9 cellular contexts compared by ENCODE assay signal in the genomic region with DNA sequence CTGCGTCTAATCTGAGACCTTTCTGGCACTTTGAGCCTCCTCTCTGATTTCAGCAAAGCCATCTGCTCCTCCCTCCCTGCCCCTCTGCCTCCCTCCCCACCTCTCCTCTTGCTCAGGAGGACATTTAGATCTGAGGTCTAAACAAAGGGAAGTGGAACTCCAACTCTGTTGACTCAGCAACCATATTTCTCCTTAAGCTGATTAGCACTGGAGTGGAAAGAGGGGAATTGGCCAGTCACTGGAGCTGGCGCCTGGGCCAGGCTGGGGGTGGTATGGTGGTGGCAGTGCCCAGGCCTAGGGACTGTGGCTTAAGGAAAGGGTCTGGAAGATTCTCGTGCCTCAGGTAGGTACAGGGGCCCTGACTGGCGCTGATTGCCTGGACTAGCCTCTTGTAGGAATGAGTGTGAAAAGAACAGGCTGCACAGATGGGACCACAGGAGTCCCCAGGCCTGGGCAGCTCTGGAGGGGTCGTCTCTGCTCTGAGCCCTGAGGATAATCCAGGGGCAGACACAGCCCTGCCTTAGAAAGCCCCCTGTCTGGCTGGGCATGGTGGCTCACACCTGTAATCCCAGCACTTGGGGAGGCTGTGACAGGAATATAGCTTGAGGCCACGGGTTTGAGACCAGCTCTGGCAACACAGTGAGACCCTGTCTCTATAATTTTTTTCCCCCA. TPM values are rescaled to one million over a fixed set of nuclear protein-coding genes. Genes with fewer than 3 reads are reported as not detected.
DNase-seq lines count a peak whose midpoint lies in the region; ATAC-seq and TF ChIP-seq lines count a peak whose summit lies in the region.
"Had no signal": no experiment of that assay in that cellular context is flagged by ENCODE, and none has a peak within 500 bp of the region (broad histone marks: within the 10 kb centered on the region; RNA-seq: fewer than 3 reads in every experiment).

No MANE protein-coding gene starts in this region.

- H3K27ac ChIP-seq in trophoblast cell (ENCODE audit: low read depth, low read length), result no peak overlapping the region

- peak overlapping the region; percentile 84 for H3K27ac Mint-ChIP-seq in stimulated activated naive CD8-positive, alpha-beta T cell treated with anti-CD3 and anti-CD28 coated beads, Interleukin-15, Interleukin-2, amounts not matched to agents 100 ng/mL and 50 ng/mL, for 24 hours

- H3K36me3 Mint-ChIP-seq in stimulated activated naive CD8-positive, alpha-beta T cell treated with anti-CD3 and anti-CD28 coated beads, Interleukin-15, Interleukin-2, amounts not matched to agents 100 ng/mL and 50 ng/mL, for 24 hours (ENCODE audit: low read depth), result peaks cover 60% of the 10 kb centered on the region

- no peak overlapping the region for H4K12ac ChIP-seq in trophoblast cell (ENCODE audit: low read depth, low read length)

- no peak overlapping the region for H4K91ac ChIP-seq in trophoblast cell (ENCODE audit: low read depth, low read length)

- no peak for ATAC-seq in HG02973 (IDR thresholded peaks at IDR 0.05; ENCODE audit: unreplicated experiment)

- H3K4me3 Mint-ChIP-seq in stimulated activated naive CD8-positive, alpha-beta T cell treated with anti-CD3 and anti-CD28 coated beads, Interleukin-15, Interleukin-2, amounts not matched to agents 100 ng/mL and 50 ng/mL, for 24 hours, result no peak overlapping the region

- H3K4me1 ChIP-seq in trophoblast cell (ENCODE audit: control insufficient read depth in 1 of 2, insufficient read depth in 2 of 2, low read length in 2 of 2), result no peaks in the 10 kb centered on the region

- no peaks in the 10 kb centered on the region for H3K9me3 ChIP-seq in trophoblast cell (ENCODE audit: insufficient read depth, low read depth, low read length)

- peaks cover 58% of the 10 kb centered on the region for H3K4me1 Mint-ChIP-seq in stimulated activated naive CD8-positive, alpha-beta T cell treated with anti-CD3 and anti-CD28 coated beads, Interleukin-15, Interleukin-2, amounts not matched to agents 100 ng/mL and 50 ng/mL, for 24 hours (ENCODE audit: low read depth)

- H3K27me3 ChIP-seq in trophoblast cell (ENCODE audit: insufficient read depth, low read length), result no peaks in the 10 kb centered on the region

- no peaks in the 10 kb centered on the region for H3K9me3 Mint-ChIP-seq in stimulated activated naive CD8-positive, alpha-beta T cell treated with anti-CD3 and anti-CD28 coated beads, Interleukin-15, Interleukin-2, amounts not matched to agents 100 ng/mL and 50 ng/mL, for 24 hours

- no peak overlapping the region for H4K8ac ChIP-seq in trophoblast cell (ENCODE audit: low read depth, low read length)

- H2BK12ac ChIP-seq in trophoblast cell (ENCODE audit: low read length), result no peak overlapping the region

- H3K9ac ChIP-seq in trophoblast cell (ENCODE audit: low read length), result no peak overlapping the region

- no peak overlapping the region for H3K23ac ChIP-seq in trophoblast cell (ENCODE audit: low read length)

- DNase-seq in activated T-cell treated with anti-CD3 and anti-CD28 coated beads, Interleukin-2, amount 50 U/mL, for 1 hour, result peak; percentile 40
- no peak for DNase-seq in activated T-cell treated with anti-CD3 and anti-CD28 coated beads, Interleukin-2, amount 50 U/mL, for 48 hours
- DNase-seq in OCI-M1 (lab: John Stamatoyannopoulos, UW) (peak; percentile 71), fibroblast of mammary gland (ENCODE audit: low read depth) (peak; percentile 50), HUDEP-2 (lab: John Stamatoyannopoulos, UW; ENCODE audit: unreplicated experiment in 76 of 76) (no peak), trophoblast cell (no peak)
- DNase-seq: activated CD8-positive, alpha-beta memory T cell treated with anti-CD3 and anti-CD28 coated beads for 24 hours had no signal

- H3K18ac ChIP-seq in trophoblast cell (ENCODE audit: low read length), result no peak overlapping the region

- no peaks in the 10 kb centered on the region for H3K79me2 ChIP-seq in trophoblast cell (ENCODE audit: control insufficient read depth, insufficient read depth, low read length, poor library complexity)

- H2AFZ ChIP-seq in trophoblast cell (ENCODE audit: insufficient read depth, low read length, poor library complexity), result no peak overlapping the region

- H3K27me3 Mint-ChIP-seq in stimulated activated naive CD8-positive, alpha-beta T cell treated with anti-CD3 and anti-CD28 coated beads, Interleukin-15, Interleukin-2, amounts not matched to agents 100 ng/mL and 50 ng/mL, for 24 hours, result no peaks in the 10 kb centered on the region

- H3K79me1 ChIP-seq in trophoblast cell (ENCODE audit: low read length), result no peaks in the 10 kb centered on the region

- H3K14ac ChIP-seq in trophoblast cell (ENCODE audit: low read length), result no peak overlapping the region

- H2AK5ac ChIP-seq in trophoblast cell (ENCODE audit: low read length), result no peak overlapping the region

- H3K4me3 ChIP-seq in fibroblast of mammary gland (ENCODE audit: control insufficient read depth, low read depth, low read length) (no peak overlapping the region), trophoblast cell (ENCODE audit: low read depth, low read length) (no peak overlapping the region)

- no peak for TF ChIP-seq CTCF in fibroblast of mammary gland (conservative IDR thresholded peaks at IDR 0.05; ENCODE audit: control insufficient read depth, insufficient read depth, low read depth, low read length)

- H3K36me3 ChIP-seq in trophoblast cell (ENCODE audit: control insufficient read depth in 1 of 2, insufficient read depth in 2 of 2, low read length in 2 of 2), result peaks cover 12 to 22% of the 10 kb centered on the region in 2 experiments

- H2BK5ac ChIP-seq in trophoblast cell (ENCODE audit: low read depth, low read length, poor library complexity), result no peak overlapping the region

- no CpG with 5 or more reads among the region's 6 CpGs for WGBS in trophoblast cell (ENCODE audit: extremely low coverage, insufficient coverage, insufficient read length)

- H2BK120ac ChIP-seq in trophoblast cell (ENCODE audit: insufficient read depth, low read length, poor library complexity), result no peak overlapping the region

- no peak overlapping the region for H3K4me2 ChIP-seq in trophoblast cell (ENCODE audit: low read length)

- no peak overlapping the region for H3K4ac ChIP-seq in trophoblast cell (ENCODE audit: low read depth, low read length)

RNA-seq across cellular contexts. Expression of gene SH2D2A, which starts 11.9 kb away (rescaled TPM):
- 0.14 TPM in 1 of 2 replicates, not detected in the other for polyA plus RNA-seq in trophoblast cell (2013)

RNA-seq across cellular contexts. Expression of gene PRCC, which starts 37.4 kb away (rescaled TPM):
- 156 and 169 TPM in 2 replicates for polyA plus RNA-seq in trophoblast cell (2013)

RNA-seq across cellular contexts. Expression of gene HDGF, which starts 53.2 kb away (rescaled TPM):
- 216 and 223 TPM in 2 replicates for polyA plus RNA-seq in trophoblast cell (2013)

RNA-seq across cellular contexts. Expression of gene INSRR, which starts 54.2 kb away (rescaled TPM):
- polyA plus RNA-seq in trophoblast cell (2013), result under 0.01 and 0.01 TPM in 2 replicates

RNA-seq across cellular contexts. Expression of gene NTRK1, which starts 56.0 kb away (rescaled TPM):
- 0.29 and 0.45 TPM in 2 replicates for polyA plus RNA-seq in trophoblast cell (2013)

Comparison
In these comparisons a context has a peak if more than half of its experiments do, and no peak if none do; other contexts are left out.
1. DNase-seq: peak in activated T-cell treated with anti-CD3 and anti-CD28 coated beads, Interleukin-2, amount 50 U/mL, for 1 hour (single experiment), OCI-M1 (single experiment) and fibroblast of mammary gland (single experiment); none in activated T-cell treated with anti-CD3 and anti-CD28 coated beads, Interleukin-2, amount 50 U/mL, for 48 hours (0 of 2), HUDEP-2 (0 of 76) and trophoblast cell (0 of 2).